In genomic region chr1:22052115-22053017, GRCh38 we compare ENCODE assay signal across 1 cellular context.
TF ChIP-seq lines count a peak whose summit lies in the region.

CDC42 (plus strand) TSS chr1:22052709; CDS start chr1:22078479, 25,770 bp downstream.

TF ChIP-seq in HepG2, 621 proteins besides CTCF, POLR2A, EP300 and RAD21 (continued from another document and continues in another):
- TF ChIP-seq ZBTB40 (IDR thresholded peaks at IDR 0.05) (no peak), ZBTB40 (CRISPR knock-in tag; IDR thresholded peaks at IDR 0.05) (peak; percentile 78; the same call in 1 of the 2 replicates), ZNF142 (CRISPR knock-in tag; IDR thresholded peaks at IDR 0.05) (no peak; the same call in 1 of the 2 replicates), ZNF546 (CRISPR knock-in tag; conservative IDR thresholded peaks at IDR 0.05) (0 out of 2 replicates have a peak, but pooled peaks have one; percentile 42), CBX5 (CRISPR knock-in tag; IDR thresholded peaks at IDR 0.05; ENCODE audit: borderline replicate concordance) (peak; percentile 78; the same call in 1 of the 2 replicates), CBFB (CRISPR knock-in tag; IDR thresholded peaks at IDR 0.05) (peak; percentile 85; the same call in 1 of the 2 replicates), USF2 (IDR thresholded peaks at IDR 0.05; ENCODE audit: low read depth, low read length) (no peak), USF2 (CRISPR knock-in tag; IDR thresholded peaks at IDR 0.05; ENCODE audit: borderline replicate concordance) (0 out of 2 replicates have a peak, but pooled peaks have one; percentile 24), NFYB (CRISPR knock-in tag; IDR thresholded peaks at IDR 0.05) (peak; percentile 57), HMG20B (CRISPR knock-in tag; conservative IDR thresholded peaks at IDR 0.05) (peak; percentile 19; the same call in 1 of the 2 replicates), RFXAP (CRISPR knock-in tag; IDR thresholded peaks at IDR 0.05; ENCODE audit: borderline replicate concordance) (peak; percentile 38; the same call in 1 of the 2 replicates), ELF4 (CRISPR knock-in tag; IDR thresholded peaks at IDR 0.05; ENCODE audit: borderline replicate concordance) (peak; percentile 85; the same call in 1 of the 2 replicates), AGO2 (optimal IDR thresholded peaks at IDR 0.05; ENCODE audit: low read depth, low read length) (peak; percentile 76), SYNCRIP (IDR thresholded peaks at IDR 0.05; ENCODE audit: insufficient read depth, low read depth, low read length) (no peak), KDM5A (IDR thresholded peaks at IDR 0.05; ENCODE audit: borderline replicate concordance, low read length) (no peak), CENPBD1 (CRISPR knock-in tag; IDR thresholded peaks at IDR 0.05; ENCODE audit: borderline replicate concordance, low read depth) (no peak), RBFOX2 (IDR thresholded peaks at IDR 0.05; ENCODE audit: low read depth, low read length) (peak; percentile 95), ZSCAN9 (CRISPR knock-in tag; IDR thresholded peaks at IDR 0.05; ENCODE audit: borderline replicate concordance) (peak; percentile 26; the same call in 1 of the 2 replicates), NR2F2 (IDR thresholded peaks at IDR 0.05; ENCODE audit: borderline replicate concordance, low read depth) (no peak; the same call in 1 of the 2 replicates), HHEX (CRISPR knock-in tag; IDR thresholded peaks at IDR 0.05) (no peak), ZNF432 (CRISPR knock-in tag; IDR thresholded peaks at IDR 0.05; ENCODE audit: borderline replicate concordance) (no peak), SIX4 (CRISPR knock-in tag; IDR thresholded peaks at IDR 0.05) (peak; percentile 58; the same call in 1 of the 2 replicates), AHDC1 (CRISPR knock-in tag; IDR thresholded peaks at IDR 0.05; ENCODE audit: borderline replicate concordance) (0 out of 2 replicates have a peak, but pooled peaks have one; percentile 23), DPF2 (CRISPR knock-in tag; IDR thresholded peaks at IDR 0.05; ENCODE audit: borderline replicate concordance, low read depth) (no peak), BCL6 (CRISPR knock-in tag; IDR thresholded peaks at IDR 0.05) (peak; percentile 31; the same call in 1 of the 2 replicates), JDP2 (CRISPR knock-in tag; IDR thresholded peaks at IDR 0.05; ENCODE audit: borderline replicate concordance) (no peak), NBN (conservative IDR thresholded peaks at IDR 0.05) (no peak), NPAS2 (CRISPR knock-in tag; IDR thresholded peaks at IDR 0.05; ENCODE audit: borderline replicate concordance) (no peak), CEBPG (CRISPR knock-in tag; IDR thresholded peaks at IDR 0.05) (peak; percentile 25; the same call in 1 of the 2 replicates), MXD4 (CRISPR knock-in tag; IDR thresholded peaks at IDR 0.05) (0 out of 2 replicates have a peak, but pooled peaks have one; percentile 62), ZNF563 (CRISPR knock-in tag; IDR thresholded peaks at IDR 0.05) (no peak; the same call in 1 of the 2 replicates), TERF1 (CRISPR knock-in tag; IDR thresholded peaks at IDR 0.05) (no peak)
